16 cellular contexts compared by ENCODE assay signal in genomic region chr2:1614564-1614963, GRCh38.
DNase-seq lines count a peak whose midpoint lies in the region; ATAC-seq and TF ChIP-seq lines count a peak whose summit lies in the region.
"Had no signal": no experiment of that assay in that cellular context is flagged by ENCODE, and none has a peak within 500 bp of the region (broad histone marks: within the 10 kb centered on the region; RNA-seq: fewer than 3 reads in every experiment).

No MANE protein-coding gene starts in this region.

- no peak overlapping the region for H3K14ac ChIP-seq in H9 (ENCODE audit: insufficient read depth, low read length)

- H3T11ph ChIP-seq in H9 (ENCODE audit: low read length), result no peak overlapping the region

- H3K79me2 ChIP-seq in H9 (ENCODE audit: insufficient read depth, low read length) (no peaks in the 10 kb centered on the region), OCI-LY7 (ENCODE audit: insufficient read depth, low read depth, low read length) (no peaks in the 10 kb centered on the region)

- TF ChIP-seq CTCF in H9 (conservative IDR thresholded peaks at IDR 0.05), result no peak
- no peak for TF ChIP-seq CTCF in OCI-LY7 (conservative IDR thresholded peaks at IDR 0.05; ENCODE audit: low read length)
- no peak for TF ChIP-seq CTCF in spleen (IDR thresholded peaks at IDR 0.05 in 8 of 11, conservative IDR thresholded peaks at IDR 0.05 in 3 of 11)

- H3K18ac ChIP-seq in H9 (ENCODE audit: insufficient read length, low read depth, low read length), result no peak overlapping the region

- H3K4me2 ChIP-seq in H9 (ENCODE audit: insufficient read depth, insufficient read length, low read length), result peak overlapping the region; percentile 10
- peak overlapping the region; percentile 83 for H3K4me2 ChIP-seq in OCI-LY7 (ENCODE audit: low read length)
- H3K4me2 ChIP-seq: neural progenitor cell had no signal

- DNase-seq in activated effector memory CD4-positive, alpha-beta T cell treated with anti-CD3 and anti-CD28 coated beads, Interleukin-2, amount 50 U/mL, for 16 hours, result peak; percentile 24
- no peak for DNase-seq in activated effector memory CD4-positive, alpha-beta T cell treated with Interleukin-2 at 50 U/mL for 16 hours
- DNase-seq in H9 (no peak), OCI-LY7 (ENCODE audit: low spot score) (peak; percentile 87), spleen (peak; percentile 78), HEK293T (ENCODE audit: extremely low spot score) (no peak)
- DNase-seq in central memory CD4-positive, alpha-beta T cell, result no peak
- DNase-seq: activated CD4-positive, alpha-beta T cell treated with anti-CD3 and anti-CD28 coated beads, Interleukin-2, amount 10 ng/mL, durations not matched to agents 24 days and 14 days; activated T-cell treated with anti-CD3 and anti-CD28 coated beads, Interleukin-2, amount 50 U/mL, for 72 hours; CD8-positive, alpha-beta T cell; NCI-H2171 treated with DMSO at 0.1 percent for 48 hours; T-cell had no signal

- no peak overlapping the region for H4K91ac ChIP-seq in H9 (ENCODE audit: insufficient read length, low read depth, low read length)

- H3K9me2 ChIP-seq in OCI-LY7 (ENCODE audit: insufficient read depth, low read length), result no peaks in the 10 kb centered on the region

- TF ChIP-seq POLR2A in spleen (IDR thresholded peaks at IDR 0.05), result no peak

- H2AK5ac ChIP-seq in H9 (ENCODE audit: insufficient read length, low read length), result no peak overlapping the region

- POLR2A ChIA-PET in OCI-LY7 (lab: Charles Lee) (interaction anchor here (0.8 to 1.1 kb wide), 2 partner anchors 16 to 868 kb away, joined by 4 read pairs; no protein-coding TSS in a partner anchor), HEK293T (lab: Yijun Ruan, JAX) (no interaction called here)

- H2AFZ ChIP-seq in H9 (ENCODE audit: low read length) (no peak overlapping the region), OCI-LY7 (ENCODE audit: low read length) (no peak overlapping the region; the same call in 1 of the 2 replicates)
- H2AFZ ChIP-seq: neural progenitor cell had no signal

- no peak for ATAC-seq in GM21737 (IDR thresholded peaks at IDR 0.05; ENCODE audit: unreplicated experiment)
- ATAC-seq: activated T-cell treated with anti-CD3 and anti-CD28 coated beads, Interleukin-2, amount 50 U/mL, for 72 hours; CD8-positive, alpha-beta T cell; T-cell had no signal

- H3K56ac ChIP-seq in H9 (ENCODE audit: insufficient read length, low read depth, low read length), result no peak overlapping the region

- H3K27me3 ChIP-seq in H9 (ENCODE audit: insufficient read depth, low read length) (no peaks in the 10 kb centered on the region), spleen (replicated peaks in 1 of 7) (no peaks in the 10 kb centered on the region)
- H3K27me3 ChIP-seq: neural progenitor cell, suprapubic skin had no signal

- BruUV-seq in OCI-LY7 (replicated peaks; lab: Mats Ljungman, UMichigan), result no TSS peak

- no peak overlapping the region for H3K23ac ChIP-seq in H9 (ENCODE audit: insufficient read length, low read depth, low read length)

- H3K27ac ChIP-seq in H9 (ENCODE audit: insufficient read length, low read depth, low read length), result peak overlapping the region; percentile 20
- peak overlapping the region; percentile 36 for H3K27ac ChIP-seq in OCI-LY7 (ENCODE audit: low read depth, low read length, poor library complexity, severe bottlenecking)
- no peak overlapping the region for H3K27ac ChIP-seq in spleen
- H3K27ac ChIP-seq: 22Rv1, neural progenitor cell, suprapubic skin had no signal

- H3K4me1 Mint-ChIP-seq in H9, result peaks cover 45 to 47% of the 10 kb centered on the region in 2 experiments

- no peak overlapping the region for H4K8ac ChIP-seq in H9 (replicated peaks; ENCODE audit: insufficient read length, low read depth, low read length)

- H4K5ac ChIP-seq in H9 (ENCODE audit: insufficient read length, low read depth, low read length), result no peak overlapping the region

- no peak overlapping the region for H2BK5ac ChIP-seq in H9 (ENCODE audit: insufficient read length, low read length)

- no peak overlapping the region for H3K9ac ChIP-seq in H9 (ENCODE audit: extremely low read depth, insufficient read length, low read length)
- H3K9ac ChIP-seq: neural progenitor cell had no signal

- H3K4me1 ChIP-seq in H9 (ENCODE audit: insufficient read depth, low read length) (peaks cover 10% of the 10 kb centered on the region; the same call in 1 of the 2 replicates), OCI-LY7 (ENCODE audit: insufficient read depth, low read length, poor library complexity, severe bottlenecking) (peaks cover 51% of the 10 kb centered on the region), spleen (peaks cover 0 to 30% (median 0%) of the 10 kb centered on the region in 6 donors)

- no peak overlapping the region for H2BK15ac ChIP-seq in H9 (ENCODE audit: low read depth, low read length)

- H3K9me3 Mint-ChIP-seq in H9, result no peaks in the 10 kb centered on the region
- H3K9me3 Mint-ChIP-seq: activated CD4-positive, alpha-beta T cell treated with anti-CD3 and anti-CD28 coated beads, Interleukin-2, amount 10 ng/mL, durations not matched to agents 24 days and 14 days; activated T-cell treated with anti-CD3 and anti-CD28 coated beads, Interleukin-2, amount 50 U/mL, for 72 hours; CD8-positive, alpha-beta T cell; T-cell had no signal

- no peaks in the 10 kb centered on the region for H3K27me3 Mint-ChIP-seq in H9 (ENCODE audit: low read depth)

- H2BK12ac ChIP-seq in H9 (ENCODE audit: insufficient read length, low read depth, low read length), result no peak overlapping the region

- H3K36me3 Mint-ChIP-seq in H9 (ENCODE audit: insufficient read depth in 1 of 3, low read depth in 3 of 3), result peaks cover 12 to 22% (median 15%) of the 10 kb centered on the region in 3 experiments
- H3K36me3 Mint-ChIP-seq: CD8-positive, alpha-beta T cell; T-cell had no signal

- H3K36me3 ChIP-seq in OCI-LY7 (ENCODE audit: insufficient read depth, low read length), result no peaks in the 10 kb centered on the region
- H3K36me3 ChIP-seq in spleen, result no peaks in the 10 kb centered on the region
- H3K36me3 ChIP-seq: neural progenitor cell, suprapubic skin had no signal

- peak overlapping the region; percentile 56 to 81 (median 77); a peak in 5 of 7 replicates for H3K27ac Mint-ChIP-seq in H9
- H3K27ac Mint-ChIP-seq: activated CD4-positive, alpha-beta T cell treated with anti-CD3 and anti-CD28 coated beads, Interleukin-2, amount 10 ng/mL, durations not matched to agents 24 days and 14 days; activated T-cell treated with anti-CD3 and anti-CD28 coated beads, Interleukin-2, amount 50 U/mL, for 72 hours; CD8-positive, alpha-beta T cell; T-cell had no signal

- H3K4ac ChIP-seq in H9 (ENCODE audit: low read depth, low read length), result no peak overlapping the region

- no peaks in the 10 kb centered on the region for H3K79me1 ChIP-seq in H9 (ENCODE audit: insufficient read depth, low read depth, low read length, poor library complexity, severe bottlenecking)

- WGBS in H9 (ENCODE audit: extremely low coverage, insufficient read length, low lambda C conversion rate), result no CpG with 5 or more reads among the region's 10 CpGs
- 43 to 58% (median 48%) methylated on average over 10 of the region's 10 CpGs for WGBS in spleen, 5 donors

- H3K4me3 ChIP-seq in OCI-LY7 (ENCODE audit: low read depth, low read length, poor library complexity, severe bottlenecking) (peak overlapping the region; percentile 45), spleen (no peak overlapping the region)
- H3K4me3 ChIP-seq: neural progenitor cell, suprapubic skin had no signal

- H3K4me3 Mint-ChIP-seq in H9, result peak overlapping the region in 1 of 2 experiments; percentile 40; a peak in 1 of 5 replicates
- H3K4me3 Mint-ChIP-seq: activated CD4-positive, alpha-beta T cell treated with anti-CD3 and anti-CD28 coated beads, Interleukin-2, amount 10 ng/mL, durations not matched to agents 24 days and 14 days; activated T-cell treated with anti-CD3 and anti-CD28 coated beads, Interleukin-2, amount 50 U/mL, for 72 hours; CD8-positive, alpha-beta T cell; neural progenitor cell; T-cell had no signal

- H3K9me3 ChIP-seq in H9 (ENCODE audit: control insufficient read depth, low read depth, low read length), result no peaks in the 10 kb centered on the region
- H3K9me3 ChIP-seq in OCI-LY7 (ENCODE audit: low read length), result no peaks in the 10 kb centered on the region
- no peaks in the 10 kb centered on the region for H3K9me3 ChIP-seq in spleen
- H3K9me3 ChIP-seq: suprapubic skin had no signal

- no peak overlapping the region for H2BK20ac ChIP-seq in H9 (ENCODE audit: low read depth, low read length, poor library complexity, severe bottlenecking)

- H2BK120ac ChIP-seq in H9 (ENCODE audit: low read depth, low read length, poor library complexity, severe bottlenecking), result no peak overlapping the region

- H4K20me1 ChIP-seq in H9 (ENCODE audit: control insufficient read depth, insufficient read depth, insufficient read length) (no peaks in the 10 kb centered on the region), OCI-LY7 (ENCODE audit: insufficient read depth, low read length) (no peaks in the 10 kb centered on the region)

- intact Hi-C loops in OCI-LY7 (cut with micrococcal nuclease; ENCODE audit: unreplicated experiment) (no loop called here), spleen (cut with DNase I; ENCODE audit: low total_unique reads) (no loop called here)

- CTCF ChIA-PET in OCI-LY7 (lab: Charles Lee; ENCODE audit: unreplicated experiment) (no interaction called here), HEK293T (lab: Yijun Ruan, JAX) (no interaction called here)

- no peaks in the 10 kb centered on the region for H3K23me2 ChIP-seq in H9 (ENCODE audit: insufficient read length, low read depth, low read length, poor library complexity, severe bottlenecking)

TF ChIP-seq in HEK293T, 16 proteins besides CTCF, POLR2A, EP300 and RAD21:
- no peak for TF ChIP-seq CTBP1 (IDR thresholded peaks at IDR 0.05; ENCODE audit: borderline replicate concordance)
- TF ChIP-seq NFRKB (IDR thresholded peaks at IDR 0.05), result no peak
- TF ChIP-seq BHLHE40 (IDR thresholded peaks at IDR 0.05; ENCODE audit: borderline replicate concordance), result no peak
- TF ChIP-seq FOXK2 (IDR thresholded peaks at IDR 0.05), result no peak
- TF ChIP-seq FOXM1 (IDR thresholded peaks at IDR 0.05; ENCODE audit: borderline replicate concordance), result no peak

Comparison
In these comparisons a context has a peak if more than half of its experiments do, and no peak if none do; other contexts are left out.
1. DNase-seq: peak in activated effector memory CD4-positive, alpha-beta T cell treated with anti-CD3 and anti-CD28 coated beads, Interleukin-2, amount 50 U/mL, for 16 hours (single experiment), OCI-LY7 (single experiment) and spleen (single experiment); none in activated effector memory CD4-positive, alpha-beta T cell treated with Interleukin-2 at 50 U/mL for 16 hours (single experiment), H9 (single experiment), HEK293T (single experiment) and central memory CD4-positive, alpha-beta T cell (single experiment).
2. H3K27ac ChIP-seq: peak in H9 (single experiment) and OCI-LY7 (single experiment); none in spleen (0 of 8).